25 cellular contexts compared by ENCODE assay signal in genomic region chr5:106171708-106172107, GRCh38.
DNase-seq lines count a peak whose midpoint lies in the region; ATAC-seq and TF ChIP-seq lines count a peak whose summit lies in the region.
"Had no signal": no experiment of that assay in that cellular context is flagged by ENCODE, and none has a peak within 500 bp of the region (broad histone marks: within the 10 kb centered on the region; RNA-seq: fewer than 3 reads in every experiment).

No MANE protein-coding gene starts in this region.

- H3K4me3 ChIP-seq in foreskin fibroblast (ENCODE audit: low read depth in 1 of 2, low read length in 2 of 2), result no peak overlapping the region
- H3K4me3 ChIP-seq: lower lobe of right lung, pancreas, upper lobe of right lung had no signal

- peaks cover 9% of the 10 kb centered on the region for H3K4me1 Mint-ChIP-seq in WTC11
- H3K4me1 Mint-ChIP-seq: activated B cell treated with CpG ODN at 0.5 μM for 24 hours; activated CD8-positive, alpha-beta memory T cell treated with anti-CD3 and anti-CD28 coated beads, Interleukin-2, amount 10 ng/mL, durations not matched to agents 7 days and 5 days; nephron; stimulated activated naive B cell treated with anti-CD40 and anti-IgM and Interleukin-4, amounts not matched to agents 10 μg/mL and 1 μg/mL and 100 μg/mL, for 72 hours had no signal

- TF ChIP-seq EP300 in Ishikawa (IDR thresholded peaks at IDR 0.05; ENCODE audit: borderline replicate concordance), result no peak

- no peak overlapping the region for H3K27ac Mint-ChIP-seq in WTC11
- H3K27ac Mint-ChIP-seq: activated B cell treated with CpG ODN at 0.5 μM for 24 hours; activated CD8-positive, alpha-beta memory T cell treated with anti-CD3 and anti-CD28 coated beads, Interleukin-2, amount 10 ng/mL, durations not matched to agents 7 days and 5 days; nephron; stimulated activated naive B cell treated with anti-CD40 and anti-IgM and Interleukin-4, amounts not matched to agents 10 μg/mL and 1 μg/mL and 100 μg/mL, for 72 hours had no signal

- no peak overlapping the region for H3K4me3 Mint-ChIP-seq in WTC11
- H3K4me3 Mint-ChIP-seq: activated B cell treated with CpG ODN at 0.5 μM for 24 hours; activated CD8-positive, alpha-beta memory T cell treated with anti-CD3 and anti-CD28 coated beads, Interleukin-2, amount 10 ng/mL, durations not matched to agents 7 days and 5 days; nephron; stimulated activated naive B cell treated with anti-CD40 and anti-IgM and Interleukin-4, amounts not matched to agents 10 μg/mL and 1 μg/mL and 100 μg/mL, for 72 hours had no signal

- peaks cover 34% of the 10 kb centered on the region for H3K36me3 Mint-ChIP-seq in WTC11
- H3K36me3 Mint-ChIP-seq: activated CD8-positive, alpha-beta memory T cell treated with anti-CD3 and anti-CD28 coated beads, Interleukin-2, amount 10 ng/mL, durations not matched to agents 7 days and 5 days; stimulated activated naive B cell treated with anti-CD40 and anti-IgM and Interleukin-4, amounts not matched to agents 10 μg/mL and 1 μg/mL and 100 μg/mL, for 72 hours had no signal

- H3K27me3 Mint-ChIP-seq in WTC11 (ENCODE audit: low read depth), result no peaks in the 10 kb centered on the region; the same call in 1 of the 2 replicates
- H3K27me3 Mint-ChIP-seq: activated B cell treated with CpG ODN at 0.5 μM for 24 hours; activated CD8-positive, alpha-beta memory T cell treated with anti-CD3 and anti-CD28 coated beads, Interleukin-2, amount 10 ng/mL, durations not matched to agents 7 days and 5 days; stimulated activated naive B cell treated with anti-CD40 and anti-IgM and Interleukin-4, amounts not matched to agents 10 μg/mL and 1 μg/mL and 100 μg/mL, for 72 hours had no signal

- TF ChIP-seq RAD21 in Ishikawa (IDR thresholded peaks at IDR 0.05; ENCODE audit: low read depth), result no peak

- DNase-seq in astrocyte of the hippocampus (ENCODE audit: low read depth, low spot score), result peak; percentile 58
- DNase-seq in foreskin fibroblast, result peak; percentile 7 to 18
- peak; percentile 30 for DNase-seq in renal cortical epithelial cell (ENCODE audit: low read depth)
- DNase-seq in WTC11 (ENCODE audit: low spot score), result no peak
- DNase-seq: activated B cell treated with CpG ODN at 0.5 μM for 24 hours; activated CD8-positive, alpha-beta memory T cell treated with anti-CD3 and anti-CD28 coated beads, Interleukin-2, amount 10 ng/mL, durations not matched to agents 7 days and 5 days; activated naive CD4-positive, alpha-beta T cell treated with Interleukin-2 at 50 U/mL for 16 hours; amniotic stem cell; caudate nucleus; Karpas-422; lower lobe of right lung; NCI-H1694 treated with DMSO at 0.1 percent for 48 hours; NCI-H526; pancreas; right cardiac atrium; SIG-M5; stimulated activated CD4-positive, alpha-beta T cell treated with anti-CD3 and anti-CD28 coated beads, Interleukin-4, amount 100 ng/mL, for 24 hours; stimulated activated naive B cell treated with anti-CD40 and anti-IgM and Interleukin-4, amounts not matched to agents 10 μg/mL and 1 μg/mL and 100 μg/mL, for 72 hours; upper lobe of right lung had no signal

- POLR2A ChIA-PET in WTC11 (lab: Charles Lee), result no interaction called here

- CTCF ChIA-PET in WTC11 (lab: Charles Lee), result no interaction called here

- no peak for ATAC-seq in WTC11
- no peak for ATAC-seq in GM18907 (IDR thresholded peaks at IDR 0.05; ENCODE audit: unreplicated experiment)
- ATAC-seq in HG03159 (IDR thresholded peaks at IDR 0.05; ENCODE audit: unreplicated experiment), result no peak
- ATAC-seq in GM18520 (IDR thresholded peaks at IDR 0.05; ENCODE audit: unreplicated experiment), result no peak
- ATAC-seq: activated CD8-positive, alpha-beta memory T cell treated with anti-CD3 and anti-CD28 coated beads, Interleukin-2, amount 10 ng/mL, durations not matched to agents 7 days and 5 days; lower lobe of right lung; Panc1; pancreas; right cardiac atrium; stimulated activated naive B cell treated with anti-CD40 and anti-IgM and Interleukin-4, amounts not matched to agents 10 μg/mL and 1 μg/mL and 100 μg/mL, for 72 hours; upper lobe of right lung had no signal

- no peak for TF ChIP-seq CTCF in foreskin fibroblast (IDR thresholded peaks at IDR 0.05; ENCODE audit: low read depth, low read length)
- TF ChIP-seq CTCF in WTC11 (IDR thresholded peaks at IDR 0.05), result no peak

- peaks cover 43% of the 10 kb centered on the region for H3K9me3 Mint-ChIP-seq in WTC11

TF ChIP-seq in Ishikawa, 13 proteins besides CTCF, POLR2A, EP300 and RAD21:
- no peak for TF ChIP-seq REST (IDR thresholded peaks at IDR 0.05; ENCODE audit: low read depth)
- TF ChIP-seq ZBTB7A (IDR thresholded peaks at IDR 0.05; ENCODE audit: low read depth), result no peak
- TF ChIP-seq MAX (IDR thresholded peaks at IDR 0.05), result no peak
- TF ChIP-seq TCF12 (IDR thresholded peaks at IDR 0.05; ENCODE audit: low read depth), result 0 out of 2 replicates have a peak, but pooled peaks have one; percentile 31
- 0 out of 2 replicates have a peak, but pooled peaks have one; percentile 3 for TF ChIP-seq CEBPB (IDR thresholded peaks at IDR 0.05)
- peak; percentile 93 for TF ChIP-seq TEAD4 (IDR thresholded peaks at IDR 0.05)

TF ChIP-seq in WTC11, 78 proteins besides CTCF, POLR2A, EP300 and RAD21 (continues in another document):
- no peak for TF ChIP-seq IRF2 (CRISPR knock-in tag; IDR thresholded peaks at IDR 0.05; ENCODE audit: borderline replicate concordance, low read depth)
- TF ChIP-seq ZNF317 (CRISPR knock-in tag; IDR thresholded peaks at IDR 0.05; ENCODE audit: borderline replicate concordance, low read depth), result no peak
- TF ChIP-seq CREB1 (CRISPR knock-in tag; IDR thresholded peaks at IDR 0.05), result no peak
- no peak for TF ChIP-seq HMGXB4 (CRISPR knock-in tag; IDR thresholded peaks at IDR 0.05)
- no peak for TF ChIP-seq TEAD1 (CRISPR knock-in tag; IDR thresholded peaks at IDR 0.05)
- TF ChIP-seq MAX (CRISPR knock-in tag; IDR thresholded peaks at IDR 0.05), result no peak
- TF ChIP-seq MLX (CRISPR knock-in tag; IDR thresholded peaks at IDR 0.05), result no peak
- no peak for TF ChIP-seq AR (CRISPR knock-in tag; IDR thresholded peaks at IDR 0.05)
- no peak for TF ChIP-seq USF2 (CRISPR knock-in tag; IDR thresholded peaks at IDR 0.05)
- TF ChIP-seq MXD4 (CRISPR knock-in tag; IDR thresholded peaks at IDR 0.05; ENCODE audit: borderline replicate concordance), result no peak
